17 cellular contexts compared by ENCODE assay signal in the genomic region with DNA sequence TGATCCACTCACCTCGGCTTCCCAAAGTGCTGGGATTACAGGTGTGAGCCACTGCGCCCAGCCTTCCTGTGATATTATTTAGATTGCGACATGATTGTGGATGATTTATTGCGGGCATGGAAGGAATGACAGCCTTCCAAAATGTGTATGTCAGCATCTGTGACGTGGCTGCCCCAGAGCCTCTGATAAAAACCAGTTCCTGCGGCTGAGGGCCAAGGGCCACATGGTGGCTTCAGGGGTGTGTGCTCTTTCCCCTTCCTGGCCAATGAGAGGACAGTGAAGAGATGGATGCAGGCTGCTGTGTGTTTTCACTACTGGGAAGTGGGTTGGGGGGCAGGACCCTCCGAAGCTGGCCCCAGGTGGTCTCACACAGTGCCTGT. TPM values are rescaled to one million over a fixed set of nuclear protein-coding genes. Genes with fewer than 3 reads are reported as not detected.
DNase-seq lines count a peak whose midpoint lies in the region; ATAC-seq, FAIRE-seq and TF ChIP-seq lines count a peak whose summit lies in the region.
"Had no signal": no experiment of that assay in that cellular context is flagged by ENCODE, and none has a peak within 500 bp of the region (broad histone marks: within the 10 kb centered on the region; RNA-seq: fewer than 3 reads in every experiment).

No MANE protein-coding gene starts in this region.

- in situ Hi-C loops in K562 (cut with MboI) = no loop called here

- intact Hi-C loops in K562 (cut with micrococcal nuclease) (no loop called here), upper lobe of right lung (cut with DNase I) (no loop called here)

- H3K79me1 ChIP-seq in neuronal stem cell (ENCODE audit: low read depth, low read length) = peaks cover 2% of the 10 kb centered on the region

- H3K79me2 ChIP-seq in K562 (ENCODE audit: control insufficient read depth, insufficient read depth, low read length) = no peaks in the 10 kb centered on the region

- no peak overlapping the region for H2BK15ac ChIP-seq in neuronal stem cell (ENCODE audit: low read length)

- no peak overlapping the region for H2BK5ac ChIP-seq in neuronal stem cell (ENCODE audit: low read length)

- H3K4ac ChIP-seq in neuronal stem cell (ENCODE audit: low read length) = peak overlapping the region; percentile 61

- no peaks in the 10 kb centered on the region; the same call in 1 of the 2 replicates for H4K20me1 ChIP-seq in K562 (replicated peaks; ENCODE audit: control insufficient read depth, insufficient read depth, low read length)

- no peak overlapping the region for H3K14ac ChIP-seq in neuronal stem cell (ENCODE audit: low read length)

- H3K23ac ChIP-seq in neuronal stem cell (ENCODE audit: low read depth, low read length, poor library complexity) = peak overlapping the region; percentile 17

- POLR2A ChIA-PET in K562 (lab: Yijun Ruan, JAX) = interaction anchor here (0.6 to 1.3 kb wide), 2 partner anchors 10 to 11 kb away, joined by 3 to 4 read pairs; no protein-coding TSS in a partner anchor

- CTCF ChIA-PET in K562 (lab: Yijun Ruan, JAX; ENCODE audit: low intra/inter-chr PET ratio) = no interaction called here

- TF ChIP-seq EP300 in K562 (IDR thresholded peaks at IDR 0.05; ENCODE audit: low read length) = no peak

- H3K27me3 ChIP-seq in K562 (ENCODE audit: control insufficient read depth in 2 of 2, insufficient read depth in 2 of 2, low read length in 2 of 2) (peaks cover 39 to 59% of the 10 kb centered on the region in 2 experiments), esophagus (ENCODE audit: control insufficient read depth in 1 of 2, insufficient read depth in 2 of 2, low read length in 2 of 2) (no peaks in the 10 kb centered on the region), neuronal stem cell (ENCODE audit: control insufficient read depth in 3 of 3, insufficient read depth in 3 of 3, low read depth in 1 of 3, low read length in 3 of 3) (no peaks in the 10 kb centered on the region), upper lobe of right lung (no peaks in the 10 kb centered on the region)
- H3K27me3 ChIP-seq: heart right ventricle had no signal

- H3K9me3 ChIP-seq in K562 (replicated peaks; ENCODE audit: control insufficient read depth, insufficient read depth, low read depth, low read length) = peaks cover 4% of the 10 kb centered on the region
- peaks cover 0 to 5% of the 10 kb centered on the region in 2 donors for H3K9me3 ChIP-seq in esophagus (ENCODE audit: control insufficient read depth in 2 of 2, insufficient read depth in 1 of 2, low read depth in 1 of 2, low read length in 1 of 2)
- H3K9me3 ChIP-seq in neuronal stem cell (replicated peaks in 1 of 2; ENCODE audit: control insufficient read depth in 2 of 2, insufficient read depth in 1 of 2, low read depth in 1 of 2, low read length in 2 of 2) = peaks cover 10 to 18% of the 10 kb centered on the region in 2 donors
- no peaks in the 10 kb centered on the region for H3K9me3 ChIP-seq in upper lobe of right lung

- FAIRE-seq in K562 (lab: Jason Lieb, UNC) = no peak

- no peak overlapping the region for H4K8ac ChIP-seq in neuronal stem cell (ENCODE audit: low read depth, low read length)

- H3K18ac ChIP-seq in neuronal stem cell (ENCODE audit: low read length) = peak overlapping the region; percentile 74

- peak overlapping the region; percentile 14 for H2BK12ac ChIP-seq in neuronal stem cell (ENCODE audit: low read length)

- TF ChIP-seq POLR2A in K562 (conservative IDR thresholded peaks at IDR 0.05) = no peak

- WGBS in K562 (ENCODE audit: insufficient coverage, low coverage, missing lambda C conversion rate) = 2% methylated on average over 6 of the region's 7 CpGs
- 52 to 67% methylated on average over 7 of the region's 7 CpGs for WGBS in esophagus, 2 donors
- WGBS in neuronal stem cell (ENCODE audit: extremely low coverage in 2 of 2, insufficient read length in 2 of 2, insufficient replicate concordance in 1 of 2), 2 donors = no CpG with 5 or more reads among the region's 7 CpGs

- H2BK120ac ChIP-seq in neuronal stem cell (ENCODE audit: low read depth, low read length) = no peak overlapping the region

- H3K4me1 ChIP-seq in K562 (replicated peaks in 1 of 2; ENCODE audit: control insufficient read depth in 2 of 2, insufficient read depth in 2 of 2, low read length in 2 of 2) (peaks cover 0 to 21% of the 10 kb centered on the region in 2 experiments; a peak in 2 of 5 replicates), esophagus (ENCODE audit: control insufficient read depth in 2 of 2, insufficient read depth in 2 of 2, low read length in 1 of 2) (peaks cover under 1 to 17% of the 10 kb centered on the region in 2 donors), neuronal stem cell (ENCODE audit: control insufficient read depth in 2 of 2, insufficient read depth in 1 of 2, low read depth in 1 of 2, low read length in 2 of 2) (peaks cover 21 to 23% of the 10 kb centered on the region in 2 donors), upper lobe of right lung (peaks cover 29% of the 10 kb centered on the region)

- ATAC-seq in K562 = peak; percentile 42; the same call in 1 of the 3 replicates
- peak; percentile 25 for ATAC-seq in upper lobe of right lung
- ATAC-seq in HG03025 (IDR thresholded peaks at IDR 0.05; ENCODE audit: low FRiP score, unreplicated experiment) = no peak
- ATAC-seq: activated CD8-positive, alpha-beta T cell treated with anti-CD3 and anti-CD28 coated beads for 36 hours had no signal

- no peak for DNase-seq in K562 (ENCODE audit: extremely low read depth in 1 of 4, low spot score in 3 of 4)
- DNase-seq in neuronal stem cell (ENCODE audit: low spot score) = no peak
- no peak for DNase-seq in upper lobe of right lung
- no peak for DNase-seq in AG20443 (ENCODE audit: low spot score)
- DNase-seq in AG08395 (ENCODE audit: low spot score) = no peak
- DNase-seq in activated CD4-positive, alpha-beta T cell treated with anti-CD3 and anti-CD28 coated beads, Interleukin-2, amount 50 U/mL, for 1 hour = no peak
- DNase-seq: activated CD8-positive, alpha-beta T cell treated with anti-CD3 and anti-CD28 coated beads for 36 hours; C1 segment of cervical spinal cord; DMS79 treated with DMSO at 0.1 percent for 48 hours; heart right ventricle; NCI-H1436; NCI-H2227 treated with DMSO at 0.1 percent for 48 hours; T1000 had no signal

- H4K91ac ChIP-seq in neuronal stem cell (ENCODE audit: low read depth, low read length, poor library complexity) = no peak overlapping the region

- H3K9ac ChIP-seq in K562 (ENCODE audit: insufficient read depth in 1 of 2, low read depth in 2 of 2, low read length in 2 of 2) = no peak overlapping the region
- no peak overlapping the region for H3K9ac ChIP-seq in neuronal stem cell (ENCODE audit: low read depth, low read length, poor library complexity)

- H3K4me2 ChIP-seq in K562 (ENCODE audit: insufficient read depth, low read length) = no peak overlapping the region
- H3K4me2 ChIP-seq in neuronal stem cell (ENCODE audit: insufficient read depth, low read length, poor library complexity, severe bottlenecking) = no peak overlapping the region

- H3K27ac ChIP-seq in K562 (ENCODE audit: extremely low read depth, low read depth, low read length) (no peak overlapping the region), esophagus (ENCODE audit: low read depth in 2 of 2, low read length in 1 of 2) (peak overlapping the region; percentile 99), neuronal stem cell (replicated peaks; ENCODE audit: low read length) (no peak overlapping the region), upper lobe of right lung (peak overlapping the region; percentile 86)

- TF ChIP-seq CTCF in K562 (IDR thresholded peaks at IDR 0.05 in 2 of 3, conservative IDR thresholded peaks at IDR 0.05 in 1 of 3; ENCODE audit: insufficient read depth in 2 of 3, low read depth in 1 of 3, low read length in 3 of 3) = no peak
- TF ChIP-seq CTCF in upper lobe of right lung (IDR thresholded peaks at IDR 0.05) = no peak

- no TSS peak for BruUV-seq in K562 (replicated peaks; lab: Mats Ljungman, UMichigan)

- H3K36me3 ChIP-seq in K562 (ENCODE audit: control insufficient read depth, insufficient read depth, low read length) = no peaks in the 10 kb centered on the region
- no peaks in the 10 kb centered on the region for H3K36me3 ChIP-seq in esophagus (ENCODE audit: control insufficient read depth in 2 of 2, insufficient read depth in 2 of 2, low read length in 1 of 2)
- peaks cover 3 to 5% of the 10 kb centered on the region in 2 donors for H3K36me3 ChIP-seq in neuronal stem cell (replicated peaks in 1 of 2; ENCODE audit: control insufficient read depth in 2 of 2, insufficient read depth in 2 of 2, low read length in 2 of 2)
- H3K36me3 ChIP-seq in upper lobe of right lung = no peaks in the 10 kb centered on the region
- H3K36me3 ChIP-seq: heart right ventricle had no signal

- no peak overlapping the region for H2AFZ ChIP-seq in K562 (ENCODE audit: low read depth, low read length)
- no peak overlapping the region for H2AFZ ChIP-seq in neuronal stem cell (ENCODE audit: low read length)

- H2AK5ac ChIP-seq in neuronal stem cell (ENCODE audit: low read depth, low read length) = peak overlapping the region; percentile 32

- TF ChIP-seq RAD21 in K562 (CRISPR knock-in tag; conservative IDR thresholded peaks at IDR 0.05 in 1 of 2, IDR thresholded peaks at IDR 0.05 in 1 of 2) = no peak

- no peak overlapping the region for H3K4me3 ChIP-seq in K562
- H3K4me3 ChIP-seq in esophagus (ENCODE audit: low read depth in 1 of 2, low read length in 2 of 2) = peak overlapping the region; percentile 34 to 45
- H3K4me3 ChIP-seq in neuronal stem cell (ENCODE audit: low read length in 2 of 2) = no peak overlapping the region
- peak overlapping the region; percentile 45 for H3K4me3 ChIP-seq in upper lobe of right lung

- H3K9me1 ChIP-seq in K562 (ENCODE audit: control insufficient read depth, insufficient read depth, low read length) = no peaks in the 10 kb centered on the region

RNA-seq across cellular contexts. Expression of gene HGFAC, which starts 57.4 kb away (rescaled TPM):
- total RNA-seq in K562 (2011; cell fraction: chromatin; rRNA removed; ENCODE audit: low replicate concordance) = not detected in 2 replicates
- total RNA-seq in K562 (2011; cell fraction: nucleolus; rRNA removed) = not detected in 2 replicates
- not detected in 2 replicates for total RNA-seq in K562 (2011; cell fraction: nucleoplasm; rRNA removed)
- total RNA-seq in K562 (2014; rRNA removed) (not detected in 2 replicates), K562 (2014; rRNA removed; fragmentation: Illumina TruSeq; extraction: Trizol) (not detected in 2 replicates), K562 (2015; rRNA removed; fragmentation: Illumina TruSeq; extraction: Trizol) (not detected in 2 replicates), K562 (2021) (0.09 TPM in 1 of 2 replicates, not detected in the other), upper lobe of right lung (1.2 TPM)
- polyA plus RNA-seq in K562 (2011; rRNA removed) (not detected in 2 replicates), K562 (2014; fragmentation: Illumina TruSeq; extraction: Trizol) (not detected in 2 replicates), K562 (2014; fragmentation: Nextera tagmentation; extraction: Ambion mirVana) (not detected), K562 (2014; rRNA removed) (0.13 TPM in 1 of 2 replicates, not detected in the other), esophagus (under 1 TPM; 0.53 to 0.55 TPM)
- polyA plus RNA-seq in K562 (2011; cell fraction: cytosol; rRNA removed) = not detected in 2 replicates
- polyA plus RNA-seq in K562 (2011; cell fraction: nucleus; rRNA removed) = 0.15 and 0.53 TPM in 2 replicates
- not detected in 2 replicates for polyA plus RNA-seq in K562 (2012)
- not detected in 2 replicates for polyA minus RNA-seq in K562 (2011; rRNA and poly(A)+ RNA removed)
- not detected in 2 replicates for polyA minus RNA-seq in K562 (2011; cell fraction: cytosol; rRNA and poly(A)+ RNA removed)
- polyA minus RNA-seq in K562 (2011; cell fraction: nucleus; rRNA and poly(A)+ RNA removed) = not detected in 2 replicates
- 0.59 TPM for polyA plus RNA-seq in neuronal stem cell (2013, experiment 1 of 2)
- polyA plus RNA-seq in neuronal stem cell (2013, experiment 2 of 2) = 0.61 TPM
- total RNA-seq: activated CD8-positive, alpha-beta T cell treated with anti-CD3 and anti-CD28 coated beads for 36 hours; kidney epithelial cell; SK-MEL-5 had no signal

Comparison
In these comparisons a context has a peak if more than half of its experiments do, and no peak if none do; other contexts are left out.
1. H3K27ac ChIP-seq: peak in esophagus (2 of 2) and upper lobe of right lung (single experiment); none in K562 (single experiment) and neuronal stem cell (single experiment).
2. H3K4me3 ChIP-seq: peak in esophagus (2 of 2) and upper lobe of right lung (single experiment); none in K562 (single experiment) and neuronal stem cell (0 of 2).